Comparison of ENCODE assay signal across 7 cellular contexts in genomic region chr3:56800373-56801150, GRCh38. TPM values are rescaled to one million over a fixed set of nuclear protein-coding genes. Genes with fewer than 3 reads are reported as not detected.
DNase-seq lines count a peak whose midpoint lies in the region; ATAC-seq and TF ChIP-seq lines count a peak whose summit lies in the region.

No MANE protein-coding gene starts in this region.

- H3K27me3 ChIP-seq in HCT116 (ENCODE audit: insufficient read depth, low read length) (no peaks in the 10 kb centered on the region), liver (ENCODE audit: control insufficient read depth in 4 of 4, insufficient read depth in 4 of 4, low read length in 3 of 4) (no peaks in the 10 kb centered on the region)

- H3K4me1 Mint-ChIP-seq in T-helper 17 cell: peaks cover 44% of the 10 kb centered on the region

- H3K36me3 Mint-ChIP-seq in T-helper 17 cell (ENCODE audit: low read depth): peaks cover 4% of the 10 kb centered on the region

- RAD21 ChIA-PET in HCT116 (lab: Charles Lee; ENCODE audit: low non-redundant PET in 1 of 2, low total read pairs in 2 of 2, uncharacterized antibody in 2 of 2, unreplicated experiment in 2 of 2): interaction anchor here (0.6 to 1.8 kb wide), 4 partner anchors 98 to 188 kb away, joined by 4 to 5 read pairs (median 5); no protein-coding TSS in a partner anchor

- H4K20me1 ChIP-seq in HCT116 (ENCODE audit: insufficient read depth): no peaks in the 10 kb centered on the region

- intact Hi-C loops in HCT116 (cut with micrococcal nuclease): no loop called here

- peak overlapping the region; percentile 100 for H3K4me3 Mint-ChIP-seq in T-helper 17 cell

- peaks cover 16 to 27% of the 10 kb centered on the region in 2 experiments for H3K4me1 ChIP-seq in HCT116 (ENCODE audit: control insufficient read depth in 1 of 2, insufficient read depth in 2 of 2, low read length in 2 of 2)
- peaks cover 0 to 19% (median 13%) of the 10 kb centered on the region in 4 donors for H3K4me1 ChIP-seq in liver (ENCODE audit: control insufficient read depth in 4 of 4, insufficient read depth in 4 of 4, low read length in 3 of 4)

- no peaks in the 10 kb centered on the region for H3K9me2 ChIP-seq in HCT116 (ENCODE audit: insufficient read depth)

- ATAC-seq in HCT116 (no peak), T-helper 17 cell (peak; percentile 60)

- no peak for TF ChIP-seq POLR2A in HCT116 (IDR thresholded peaks at IDR 0.05; ENCODE audit: borderline replicate concordance, extremely low read depth, insufficient read depth, insufficient read length)

- H3K27ac ChIP-seq in HCT116 (ENCODE audit: low read depth, low read length) (no peak overlapping the region), liver (ENCODE audit: low read depth in 1 of 2, low read length in 2 of 2) (no peak overlapping the region)

- CTCF ChIA-PET in HCT116 (lab: Charles Lee): interaction anchor here (1.1 to 3.2 kb wide), 11 partner anchors 9 to 188 kb away, joined by 3 to 29 read pairs (median 5); no protein-coding TSS in a partner anchor

- WGBS in liver: 76% methylated on average over 15 of the region's 15 CpGs

- BruUV-seq in HCT116 (replicated peaks; lab: Mats Ljungman, UMichigan): TSS peak; percentile 31

- POLR2A ChIA-PET in HCT116 (lab: Charles Lee): interaction anchor here (2.0 kb wide), 1 partner anchor 11 kb away, joined by 5 read pairs; no protein-coding TSS in a partner anchor

- H3K27me3 Mint-ChIP-seq in T-helper 17 cell: no peaks in the 10 kb centered on the region

- no peak overlapping the region for H3K9ac ChIP-seq in HCT116 (ENCODE audit: low read length)
- H3K9ac ChIP-seq in liver (ENCODE audit: low read depth in 1 of 2, low read length in 2 of 2): peak overlapping the region in 1 of 2 donors; percentile 55

- H3K36me3 ChIP-seq in HCT116 (ENCODE audit: control insufficient read depth in 1 of 2, insufficient read depth in 2 of 2, low read length in 2 of 2): no peaks in the 10 kb centered on the region
- no peaks in the 10 kb centered on the region for H3K36me3 ChIP-seq in liver (ENCODE audit: control insufficient read depth in 4 of 4, insufficient read depth in 3 of 4, low read depth in 1 of 4, low read length in 3 of 4)

- in situ Hi-C loops in astrocyte of the spinal cord (cut with HindIII; ENCODE audit: low sequenced_read_pairs): no loop called here

- TF ChIP-seq CTCF in HCT116 (IDR thresholded peaks at IDR 0.05 in 2 of 3, conservative IDR thresholded peaks at IDR 0.05 in 1 of 3; ENCODE audit: borderline replicate concordance in 1 of 3, insufficient read depth in 1 of 3, low read depth in 2 of 3, low read length in 2 of 3) (no peak), astrocyte of the spinal cord (IDR thresholded peaks at IDR 0.05; ENCODE audit: low read depth, low read length) (no peak), liver (IDR thresholded peaks at IDR 0.05; ENCODE audit: low read depth, low read length, missing input control) (no peak)

- H3K4me2 ChIP-seq in HCT116 (ENCODE audit: low read length): peak overlapping the region; percentile 91

- peak overlapping the region; percentile 98 for H3K27ac Mint-ChIP-seq in T-helper 17 cell

- TF ChIP-seq RAD21 in HCT116 (IDR thresholded peaks at IDR 0.05; ENCODE audit: low read depth) (no peak), liver (IDR thresholded peaks at IDR 0.05) (no peak)

- H3K9me3 ChIP-seq in HCT116 (ENCODE audit: control insufficient read depth in 1 of 2, insufficient read depth in 1 of 2, low read depth in 1 of 2, low read length in 2 of 2): no peaks in the 10 kb centered on the region
- H3K9me3 ChIP-seq in T-helper 17 cell (ENCODE audit: control insufficient read depth, low read length, poor library complexity, severe bottlenecking): no peaks in the 10 kb centered on the region
- no peaks in the 10 kb centered on the region for H3K9me3 ChIP-seq in liver (ENCODE audit: control insufficient read depth in 4 of 4, low read length in 3 of 4)

- H2AFZ ChIP-seq in HCT116 (ENCODE audit: low read depth, low read length, poor library complexity, severe bottlenecking): no peak overlapping the region

- H3K4me3 ChIP-seq in HCT116 (replicated peaks in 1 of 2; ENCODE audit: low read depth in 1 of 2, low read length in 2 of 2) (peak overlapping the region in 1 of 2 experiments; percentile 64; a peak in 1 of 4 replicates), astrocyte of the spinal cord (ENCODE audit: low read depth, low read length) (peak overlapping the region; percentile 77), liver (ENCODE audit: low read depth in 1 of 3, low read length in 3 of 3) (peak overlapping the region; percentile 64 to 74 (median 64))

- DNase-seq in HCT116 (ENCODE audit: low read depth, low spot score) (no peak), T-helper 17 cell (peak; percentile 22 to 53 (median 43)), astrocyte of the spinal cord (ENCODE audit: low read depth, low spot score) (no peak), RPMI8226 (no peak), OCI-M2 (lab: John Stamatoyannopoulos, UW; ENCODE audit: unreplicated experiment) (no peak)
- DNase-seq in stimulated activated CD4-positive, alpha-beta T cell treated with anti-CD3 and anti-CD28 coated beads, TNF-alpha, amount 100 ng/mL, for 4 hours (ENCODE audit: low read depth in 3 of 3): peak; percentile 46 to 75 (median 68)

- no peaks in the 10 kb centered on the region for H3K79me2 ChIP-seq in HCT116 (ENCODE audit: insufficient read depth, low read length)

TF ChIP-seq in HCT116, 20 proteins besides CTCF, POLR2A, EP300 and RAD21 (continues in another document):
- TF ChIP-seq SIN3A (IDR thresholded peaks at IDR 0.05; ENCODE audit: low read depth) (no peak), CEBPB (IDR thresholded peaks at IDR 0.05; ENCODE audit: low read depth) (no peak), SP1 (IDR thresholded peaks at IDR 0.05; ENCODE audit: low read depth) (no peak), REST (IDR thresholded peaks at IDR 0.05; ENCODE audit: low read depth) (no peak), ZNF274 (IDR thresholded peaks at IDR 0.05; ENCODE audit: low read depth, low read length) (no peak), EZH2 (IDR thresholded peaks at IDR 0.05) (no peak), POLR2AphosphoS5 (IDR thresholded peaks at IDR 0.05; ENCODE audit: low read depth, low read length) (no peak)

TF ChIP-seq in liver, 16 proteins besides CTCF, POLR2A, EP300 and RAD21 (continues in another document):
- TF ChIP-seq NR2F2 (IDR thresholded peaks at IDR 0.05): no peak
- TF ChIP-seq, protein P1, sequence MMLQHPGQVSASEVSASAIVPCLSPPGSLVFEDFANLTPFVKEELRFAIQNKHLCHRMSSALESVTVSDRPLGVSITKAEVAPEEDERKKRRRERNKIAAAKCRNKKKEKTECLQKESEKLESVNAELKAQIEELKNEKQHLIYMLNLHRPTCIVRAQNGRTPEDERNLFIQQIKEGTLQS (IDR thresholded peaks at IDR 0.05): no peak
- TF ChIP-seq GABPA (IDR thresholded peaks at IDR 0.05 in 1 of 2, conservative IDR thresholded peaks at IDR 0.05 in 1 of 2): no peak
- TF ChIP-seq, protein P2, sequence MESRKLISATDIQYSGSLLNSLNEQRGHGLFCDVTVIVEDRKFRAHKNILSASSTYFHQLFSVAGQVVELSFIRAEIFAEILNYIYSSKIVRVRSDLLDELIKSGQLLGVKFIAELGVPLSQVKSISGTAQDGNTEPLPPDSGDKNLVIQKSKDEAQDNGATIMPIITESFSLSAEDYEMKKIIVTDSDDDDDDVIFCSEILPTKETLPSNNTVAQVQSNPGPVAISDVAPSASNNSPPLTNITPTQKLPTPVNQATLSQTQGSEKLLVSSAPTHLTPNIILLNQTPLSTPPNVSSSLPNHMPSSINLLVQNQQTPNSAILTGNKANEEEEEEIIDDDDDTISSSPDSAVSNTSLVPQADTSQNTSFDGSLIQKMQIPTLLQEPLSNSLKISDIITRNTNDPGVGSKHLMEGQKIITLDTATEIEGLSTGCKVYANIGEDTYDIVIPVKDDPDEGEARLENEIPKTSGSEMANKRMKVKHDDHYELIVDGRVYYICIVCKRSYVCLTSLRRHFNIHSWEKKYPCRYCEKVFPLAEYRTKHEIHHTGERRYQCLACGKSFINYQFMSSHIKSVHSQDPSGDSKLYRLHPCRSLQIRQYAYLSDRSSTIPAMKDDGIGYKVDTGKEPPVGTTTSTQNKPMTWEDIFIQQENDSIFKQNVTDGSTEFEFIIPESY (IDR thresholded peaks at IDR 0.05): no peak
- no peak for TF ChIP-seq EGR1 (IDR thresholded peaks at IDR 0.05; ENCODE audit: low read depth in 2 of 2)
- no peak for TF ChIP-seq HNF4A (conservative IDR thresholded peaks at IDR 0.05)
- TF ChIP-seq FOXA1 (IDR thresholded peaks at IDR 0.05): no peak
- TF ChIP-seq YY1 (IDR thresholded peaks at IDR 0.05): no peak
- TF ChIP-seq, protein P3, sequence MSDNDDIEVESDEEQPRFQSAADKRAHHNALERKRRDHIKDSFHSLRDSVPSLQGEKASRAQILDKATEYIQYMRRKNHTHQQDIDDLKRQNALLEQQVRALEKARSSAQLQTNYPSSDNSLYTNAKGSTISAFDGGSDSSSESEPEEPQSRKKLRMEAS (IDR thresholded peaks at IDR 0.05): no peak
- TF ChIP-seq SP1 (IDR thresholded peaks at IDR 0.05): no peak
- TF ChIP-seq FOXA2 (IDR thresholded peaks at IDR 0.05): no peak
- no peak for TF ChIP-seq JUND (IDR thresholded peaks at IDR 0.05)

RNA-seq across cellular contexts. Expression of gene ARHGEF3, which starts 1.2 kb away (rescaled TPM):
- total RNA-seq in HCT116 (2021; ENCODE audit: unreplicated experiment) (18.1 TPM), T-helper 17 cell (10 to 100 TPM; 70.2 to 71.0 TPM), liver (1 to 10 TPM; 2.4 to 7.9 TPM)
- polyA plus RNA-seq in HCT116 (2012): 15.4 and 16.6 TPM in 2 replicates
- 1 to 10 TPM; 1.6 to 1.7 TPM for polyA plus RNA-seq in liver

Comparison
In these comparisons a context has a peak if more than half of its experiments do, and no peak if none do; other contexts are left out.
1. DNase-seq: peak in T-helper 17 cell (3 of 3) and stimulated activated CD4-positive, alpha-beta T cell treated with anti-CD3 and anti-CD28 coated beads, TNF-alpha, amount 100 ng/mL, for 4 hours (3 of 3); none in HCT116 (single experiment), astrocyte of the spinal cord (single experiment), RPMI8226 (single experiment) and OCI-M2 (single experiment).